16 cellular contexts compared by ENCODE assay signal in the genomic region with DNA sequence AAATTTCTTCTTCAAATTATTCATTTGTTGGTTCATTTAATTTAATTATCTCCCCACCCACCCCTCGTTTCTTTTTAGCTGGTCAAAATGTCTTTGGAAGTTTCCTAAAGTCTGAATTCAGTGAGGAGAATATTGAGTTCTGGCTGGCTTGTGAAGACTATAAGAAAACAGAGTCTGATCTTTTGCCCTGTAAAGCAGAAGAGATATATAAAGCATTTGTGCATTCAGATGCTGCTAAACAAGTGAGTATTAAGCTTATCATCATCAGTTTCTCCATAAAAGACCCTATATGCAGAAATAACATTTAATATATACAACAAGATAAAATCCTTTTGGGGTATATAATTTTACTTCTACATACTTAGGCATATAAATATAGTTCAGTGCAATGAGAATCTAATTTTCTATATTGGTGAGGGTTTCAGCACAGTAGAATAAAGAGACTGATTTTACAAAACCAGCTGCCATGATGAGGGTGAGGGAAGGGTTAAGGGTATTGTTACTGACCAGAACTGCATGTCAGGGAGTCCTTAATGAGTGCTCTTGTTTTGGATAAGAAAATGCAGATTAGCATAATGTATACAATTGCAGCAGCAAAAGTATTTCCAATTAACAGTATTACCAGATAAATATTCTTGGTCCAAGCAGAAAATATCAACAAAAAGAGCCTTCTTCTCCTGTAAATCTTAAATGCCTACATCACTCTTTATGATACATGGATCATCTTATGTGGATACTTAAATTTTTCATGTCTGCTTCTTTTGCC. TPM values are rescaled to one million over a fixed set of nuclear protein-coding genes. Genes with fewer than 3 reads are reported as not detected.
DNase-seq lines count a peak whose midpoint lies in the region; ATAC-seq, FAIRE-seq and TF ChIP-seq lines count a peak whose summit lies in the region.
"Had no signal": no experiment of that assay in that cellular context is flagged by ENCODE, and none has a peak within 500 bp of the region (broad histone marks: within the 10 kb centered on the region; RNA-seq: fewer than 3 reads in every experiment).

No MANE protein-coding gene starts in this region.

- no peaks in the 10 kb centered on the region for H3K27me3 ChIP-seq in CD8-positive, alpha-beta T cell (ENCODE audit: insufficient read depth, low read length)
- no peaks in the 10 kb centered on the region for H3K27me3 ChIP-seq in astrocyte (ENCODE audit: insufficient read depth, low read length)
- no peaks in the 10 kb centered on the region for H3K27me3 ChIP-seq in sigmoid colon
- H3K27me3 ChIP-seq in testis, result no peaks in the 10 kb centered on the region
- H3K27me3 ChIP-seq: neutrophil, SJCRH30 had no signal

- peak; percentile 12 for FAIRE-seq in GM18507 (lab: Jason Lieb, UNC)
- peak; percentile 13 for FAIRE-seq in astrocyte (lab: Jason Lieb, UNC)
- FAIRE-seq: keratinocyte had no signal

- no peaks in the 10 kb centered on the region for H3K27me3 Mint-ChIP-seq in CD8-positive, alpha-beta T cell (ENCODE audit: low read depth)
- H3K27me3 Mint-ChIP-seq in astrocyte (ENCODE audit: low read depth, unreplicated experiment), result no peaks in the 10 kb centered on the region

- POLR2A ChIA-PET in CD8-positive, alpha-beta T cell (lab: Charles Lee), result interaction anchor here (1.3 kb wide), 1 partner anchor 101 kb away, joined by 3 read pairs; no protein-coding TSS in a partner anchor

- H3K4me3 Mint-ChIP-seq in CD8-positive, alpha-beta T cell, result peak overlapping the region; percentile 57
- no peak overlapping the region for H3K4me3 Mint-ChIP-seq in astrocyte (ENCODE audit: unreplicated experiment)

- H3K4me1 ChIP-seq in CD8-positive, alpha-beta T cell (ENCODE audit: insufficient read depth, low read length), result peaks cover 18% of the 10 kb centered on the region
- H3K4me1 ChIP-seq in astrocyte (ENCODE audit: insufficient read depth, low read length), result peaks cover 4% of the 10 kb centered on the region
- H3K4me1 ChIP-seq in sigmoid colon, result peaks cover 0 to 52% (median 19%) of the 10 kb centered on the region in 4 donors
- H3K4me1 ChIP-seq in testis, result no peaks in the 10 kb centered on the region

- H3K4me2 ChIP-seq in astrocyte (ENCODE audit: low read length), result no peak overlapping the region

- H3K4me1 Mint-ChIP-seq in CD8-positive, alpha-beta T cell (ENCODE audit: low read depth), result peaks cover 34% of the 10 kb centered on the region
- peaks cover 20% of the 10 kb centered on the region for H3K4me1 Mint-ChIP-seq in astrocyte (ENCODE audit: low read depth, unreplicated experiment)

- no peaks in the 10 kb centered on the region for H4K20me1 ChIP-seq in astrocyte (ENCODE audit: insufficient read depth, low read length)

- no peak for ATAC-seq in CD8-positive, alpha-beta T cell
- ATAC-seq in HG03469 (IDR thresholded peaks at IDR 0.05; ENCODE audit: unreplicated experiment) (no peak), omental fat pad (ENCODE audit: low FRiP score) (no peak)

- H3K27ac ChIP-seq in CD8-positive, alpha-beta T cell (ENCODE audit: low read depth, low read length), result no peak overlapping the region
- H3K27ac ChIP-seq in astrocyte (ENCODE audit: low read depth, low read length), result no peak overlapping the region
- peak overlapping the region; percentile 75 to 83 (median 80) for H3K27ac ChIP-seq in sigmoid colon
- no peak overlapping the region for H3K27ac ChIP-seq in testis
- H3K27ac ChIP-seq: neutrophil, SJCRH30 had no signal

- no peak overlapping the region for H3K27ac Mint-ChIP-seq in CD8-positive, alpha-beta T cell
- H3K27ac Mint-ChIP-seq in astrocyte (ENCODE audit: unreplicated experiment), result no peak overlapping the region

- no peak overlapping the region for H3K4me3 ChIP-seq in CD8-positive, alpha-beta T cell (ENCODE audit: low read depth, low read length)
- H3K4me3 ChIP-seq in astrocyte (ENCODE audit: insufficient read depth, low read depth, low read length) (no peak overlapping the region), sigmoid colon (peak overlapping the region; percentile 37 to 62 (median 41)), testis (no peak overlapping the region)
- H3K4me3 ChIP-seq: SJCRH30 had no signal

- TF ChIP-seq POLR2A in sigmoid colon (IDR thresholded peaks at IDR 0.05) (no peak), testis (IDR thresholded peaks at IDR 0.05) (no peak)

- H3K9ac ChIP-seq in astrocyte (ENCODE audit: low read length), result no peak overlapping the region

- no peaks in the 10 kb centered on the region for H3K36me3 ChIP-seq in CD8-positive, alpha-beta T cell (ENCODE audit: insufficient read depth, low read length)
- no peaks in the 10 kb centered on the region for H3K36me3 ChIP-seq in astrocyte (ENCODE audit: insufficient read depth, low read length)
- peaks cover 0 to 8% (median 0%) of the 10 kb centered on the region in 4 donors for H3K36me3 ChIP-seq in sigmoid colon
- no peaks in the 10 kb centered on the region for H3K36me3 ChIP-seq in testis (ENCODE audit: low read depth, missing control alignments)
- H3K36me3 ChIP-seq: neutrophil, SJCRH30 had no signal

- no peak for DNase-seq in CD8-positive, alpha-beta T cell
- DNase-seq in GM18507 (ENCODE audit: extremely low spot score, insufficient read length, low read depth) (no peak), astrocyte (ENCODE audit: low read depth) (no peak), sigmoid colon (no peak), NK-92 (lab: John Stamatoyannopoulos, UW; ENCODE audit: unreplicated experiment) (no peak), testis (no peak), omental fat pad (ENCODE audit: low spot score) (no peak)
- DNase-seq: activated CD4-positive, CD25-positive, alpha-beta regulatory T cell; cortex of kidney; NCI-H1417; NCI-H524 treated with DMSO at 0.1 percent for 48 hours; SJCRH30 had no signal

- no peaks in the 10 kb centered on the region for H3K9me3 Mint-ChIP-seq in CD8-positive, alpha-beta T cell
- no peaks in the 10 kb centered on the region for H3K9me3 Mint-ChIP-seq in astrocyte (ENCODE audit: unreplicated experiment)

- intact Hi-C loops in CD8-positive, alpha-beta T cell (cut with DNase I, micrococcal nuclease), result loop anchor here in 1 of 2 experiments (5.0 kb wide), 1 partner anchor 544 kb away; the partner anchor contains the start of gene CDC73
- intact Hi-C loops in sigmoid colon (cut with DNase I) (no loop called here), testis (cut with DNase I; ENCODE audit: low total_unique reads) (no loop called here)

- no peak for TF ChIP-seq CTCF in CD8-positive, alpha-beta T cell (IDR thresholded peaks at IDR 0.05)
- TF ChIP-seq CTCF in astrocyte (IDR thresholded peaks at IDR 0.05; ENCODE audit: insufficient read depth, low read depth, low read length) (no peak), sigmoid colon (IDR thresholded peaks at IDR 0.05) (no peak), testis (IDR thresholded peaks at IDR 0.05) (no peak), omental fat pad (IDR thresholded peaks at IDR 0.05) (no peak)

- H2AFZ ChIP-seq in astrocyte (ENCODE audit: low read depth, low read length), result no peak overlapping the region

- CTCF ChIA-PET in CD8-positive, alpha-beta T cell (lab: Charles Lee), result interaction anchor here (1.0 to 7.2 kb wide), 4 partner anchors 25 to 103 kb away, joined by 3 to 70 read pairs (median 3); no protein-coding TSS in a partner anchor

- no peak for TF ChIP-seq EP300 in sigmoid colon (IDR thresholded peaks at IDR 0.05)

- no peaks in the 10 kb centered on the region for H3K79me2 ChIP-seq in astrocyte (ENCODE audit: insufficient read depth, low read length)

- peaks cover 6% of the 10 kb centered on the region for H3K36me3 Mint-ChIP-seq in CD8-positive, alpha-beta T cell
- H3K36me3 Mint-ChIP-seq in astrocyte (ENCODE audit: low read depth, unreplicated experiment), result no peaks in the 10 kb centered on the region

- no peaks in the 10 kb centered on the region for H3K9me3 ChIP-seq in CD8-positive, alpha-beta T cell (ENCODE audit: low read length)
- H3K9me3 ChIP-seq in astrocyte (ENCODE audit: insufficient read depth, low read depth, low read length) (no peaks in the 10 kb centered on the region), sigmoid colon (no peaks in the 10 kb centered on the region), testis (no peaks in the 10 kb centered on the region)
- H3K9me3 ChIP-seq: neutrophil, SJCRH30 had no signal

- 51 to 84% methylated on average over 1 of the region's 1 CpG for WGBS in sigmoid colon, 2 donors
- WGBS in testis, 2 donors, result 73 to 79% methylated on average over 1 of the region's 1 CpG

RNA-seq across cellular contexts. Expression of gene RGS1, which starts 2.8 kb away (rescaled TPM):
- total RNA-seq in CD8-positive, alpha-beta T cell, result 100 to 1,000 TPM; 366 to 383 TPM
- total RNA-seq in astrocyte (not detected in 2 replicates), sigmoid colon (100 to 1,000 TPM in 2 of 4 donors, 10 to 100 TPM in 2; 52.9 to 153 (median 95.8) TPM), testis (10 to 100 TPM; 17.2 to 69.5 TPM), omental fat pad (10 to 100 TPM; 28.4 to 63.6 (median 47.1) TPM)
- polyA plus RNA-seq in sigmoid colon (10 to 100 TPM; 34.8 to 49.5 (median 35.8) TPM), testis (ENCODE audit: insufficient read depth, low read depth, low replicate concordance) (3.9 TPM)
- total RNA-seq: fibroblast of villous mesenchyme, SJCRH30 had no signal

RNA-seq across cellular contexts. Expression of gene RGS13, which starts 57.6 kb away (rescaled TPM):
- under 1 TPM; 0.60 to 0.75 TPM for total RNA-seq in CD8-positive, alpha-beta T cell
- not detected in 2 replicates for total RNA-seq in astrocyte
- under 1 TPM in 2 of 4 donors, not detected in 2; 0.36 to 0.95 TPM for total RNA-seq in sigmoid colon
- 1 to 10 TPM; 1.2 to 7.8 (median 2.6) TPM for polyA plus RNA-seq in sigmoid colon
- under 1 TPM in 1 of 2 donors, not detected in 1; 0.25 TPM for total RNA-seq in testis
- not detected for polyA plus RNA-seq in testis (ENCODE audit: insufficient read depth, low read depth, low replicate concordance)
- total RNA-seq in omental fat pad, result under 1 TPM in 3 of 4 donors, not detected in 1; 0.60 to 0.65 (median 0.63) TPM
- total RNA-seq: fibroblast of villous mesenchyme, SJCRH30 had no signal
- polyA plus RNA-seq: keratinocyte had no signal

Comparison
In these comparisons a context has a peak if more than half of its experiments do, and no peak if none do; other contexts are left out.
1. H3K27ac ChIP-seq: peak in sigmoid colon (4 of 4); none in CD8-positive, alpha-beta T cell (single experiment), astrocyte (single experiment) and testis (0 of 2).
2. H3K4me3 ChIP-seq: peak in sigmoid colon (4 of 4); none in CD8-positive, alpha-beta T cell (single experiment), astrocyte (single experiment) and testis (0 of 2).
3. RNA of gene RGS1, which starts 2.8 kb away (total RNA-seq): 366 to 383 TPM in CD8-positive, alpha-beta T cell, 52.9 to 153 TPM in sigmoid colon, 17.2 to 69.5 TPM in testis and 28.4 to 63.6 TPM in omental fat pad; not detected in astrocyte; every median in the first group is over 10 times any median in the second.